ENCODE assay signal across 8 cellular contexts in the genomic region with DNA sequence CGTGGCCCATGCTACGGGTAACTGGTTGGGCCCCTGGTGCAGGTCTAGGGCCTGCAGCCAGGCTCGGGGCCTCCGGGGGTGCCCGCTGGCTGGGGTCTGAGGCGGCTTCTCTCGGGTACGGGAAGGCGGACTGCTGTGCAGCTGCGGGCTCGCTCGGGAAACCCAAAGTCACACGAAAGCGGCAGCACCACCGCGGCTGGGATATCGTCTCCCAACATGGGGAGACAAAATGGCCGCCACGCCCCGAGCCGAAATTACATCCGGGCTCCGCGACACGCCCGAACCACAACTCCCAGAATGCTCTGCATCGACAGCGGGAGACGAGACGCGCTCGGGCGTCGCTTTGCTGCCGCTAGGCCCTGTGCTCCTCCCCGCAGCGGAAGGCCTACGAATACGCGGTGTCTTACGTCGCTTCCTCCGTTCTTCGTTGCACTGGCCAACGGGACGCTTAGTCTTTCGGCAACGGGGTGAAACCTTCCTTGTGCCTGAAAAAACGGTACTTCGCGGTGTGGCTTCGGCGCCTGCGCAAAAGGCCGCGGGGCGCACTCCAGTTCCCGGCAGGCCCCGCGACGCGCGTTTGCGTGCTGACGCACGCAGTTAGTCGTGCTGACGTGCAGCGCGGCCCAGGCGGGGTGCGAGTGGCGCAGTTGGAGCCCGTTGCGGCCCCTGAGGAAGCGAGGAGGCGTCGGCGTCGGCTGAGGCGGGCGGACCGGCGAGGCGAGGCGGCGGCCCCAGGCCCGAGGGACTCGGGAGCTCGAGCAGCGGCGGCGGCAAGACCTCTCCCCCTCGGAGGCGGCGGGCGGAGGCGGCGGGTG. TPM values are rescaled to one million over a fixed set of nuclear protein-coding genes. Genes with fewer than 3 reads are reported as not detected.
A peak's percentile ranks its signal among the peaks of the same experiment; 100 is the strongest.
DNase-seq lines count a peak whose midpoint lies in the region; ATAC-seq and TF ChIP-seq lines count a peak whose summit lies in the region.

Gene SRRM2, plus strand, starts transcription at position 604 of the 815 bp plus-strand sequence. CDS start 3,727 bp downstream, outside the sequence.

- peak within 1 kb of the TSS; percentile 52 for H2AFZ ChIP-seq in SU-DHL-6 (ENCODE audit: low read depth, low read length, severe bottlenecking)

- H3K27me3 ChIP-seq in SU-DHL-6 (ENCODE audit: low read length) = no peaks in the 10 kb centered on the region
- no peaks in the 10 kb centered on the region for H3K27me3 ChIP-seq in thoracic aorta (replicated peaks; ENCODE audit: insufficient read depth)

- H3K9me3 ChIP-seq in SU-DHL-6 (ENCODE audit: insufficient read depth, low read length) (no peaks in the 10 kb centered on the region), thoracic aorta (no peaks in the 10 kb centered on the region)

- H3K36me3 ChIP-seq in SU-DHL-6 (ENCODE audit: low read length) (peaks cover 24% of the 10 kb centered on the region; the same call in 1 of the 2 replicates), thoracic aorta (peaks cover 5% of the 10 kb centered on the region)

- no peaks in the 10 kb centered on the region for H3K27me3 Mint-ChIP-seq in activated naive CD8-positive, alpha-beta T cell treated with anti-CD3 and anti-CD28 coated beads, Interleukin-2, amount 10 ng/mL, durations not matched to agents 7 days and 5 days
- H3K27me3 Mint-ChIP-seq in osteocyte (ENCODE audit: unreplicated experiment) = no peaks in the 10 kb centered on the region

- peak within 1 kb of the TSS; percentile 97 for H3K27ac Mint-ChIP-seq in activated naive CD8-positive, alpha-beta T cell treated with anti-CD3 and anti-CD28 coated beads, Interleukin-2, amount 10 ng/mL, durations not matched to agents 7 days and 5 days
- H3K27ac Mint-ChIP-seq in osteocyte (ENCODE audit: unreplicated experiment) = peak within 1 kb of the TSS; percentile 100

- intact Hi-C loops in head of caudate nucleus (cut with DNase I) = loop anchor here (1.0 kb wide), 1 partner anchor 25 kb away; the partner anchor contains the start of gene ELOB

- no peaks in the 10 kb centered on the region for H3K9me2 ChIP-seq in SU-DHL-6 (replicated peaks; ENCODE audit: insufficient read depth, low read length)

- H3K4me1 ChIP-seq in thoracic aorta (ENCODE audit: control insufficient read depth in 1 of 2, low read depth in 2 of 2) = peaks cover 33 to 43% of the 10 kb centered on the region in 2 donors

- peak within 1 kb of the TSS; percentile 92 for H3K9ac ChIP-seq in SU-DHL-6 (ENCODE audit: low read length)

- H4K20me1 ChIP-seq in SU-DHL-6 (ENCODE audit: low read depth, low read length) = peaks cover 35% of the 10 kb centered on the region

- POLR2A ChIA-PET in activated naive CD8-positive, alpha-beta T cell treated with anti-CD3 and anti-CD28 coated beads, Interleukin-2, amount 10 ng/mL, durations not matched to agents 7 days and 5 days (lab: Charles Lee) = interaction anchor here (1.2 to 3.8 kb wide), 4 partner anchors 12 to 228 kb away, joined by 4 to 52 read pairs (median 10); partner anchors contain the start of genes ELOB, FLYWCH2 and PKMYT1

- peak within 1 kb of the TSS; percentile 98 for H3K27ac ChIP-seq in SU-DHL-6 (ENCODE audit: low read depth, low read length)
- peak within 1 kb of the TSS; percentile 93 to 98 for H3K27ac ChIP-seq in thoracic aorta

- TF ChIP-seq CTCF in GM12875 (IDR thresholded peaks at IDR 0.05; ENCODE audit: borderline replicate concordance, insufficient read depth, low read depth, low read length) = no peak
- TF ChIP-seq CTCF in SU-DHL-6 (IDR thresholded peaks at IDR 0.05; ENCODE audit: insufficient read depth, low read length, poor library complexity, severe bottlenecking) = no peak
- TF ChIP-seq CTCF in osteocyte (IDR thresholded peaks at IDR 0.05) = no peak
- TF ChIP-seq CTCF in thoracic aorta (IDR thresholded peaks at IDR 0.05) = no peak

- H3K4me3 Mint-ChIP-seq in activated naive CD8-positive, alpha-beta T cell treated with anti-CD3 and anti-CD28 coated beads, Interleukin-2, amount 10 ng/mL, durations not matched to agents 7 days and 5 days = peak within 1 kb of the TSS; percentile 91
- peak within 1 kb of the TSS; percentile 87 for H3K4me3 Mint-ChIP-seq in osteocyte (ENCODE audit: unreplicated experiment)

- ATAC-seq in HG02763 (IDR thresholded peaks at IDR 0.05; ENCODE audit: unreplicated experiment) (peak; percentile 87), thoracic aorta (ENCODE audit: insufficient number of reproducible peaks, low FRiP score, low read depth) (peak; percentile 96)
- ATAC-seq in activated naive CD8-positive, alpha-beta T cell treated with anti-CD3 and anti-CD28 coated beads, Interleukin-2, amount 10 ng/mL, durations not matched to agents 7 days and 5 days (ENCODE audit: low read depth) = peak; percentile 89

- peak within 1 kb of the TSS; percentile 94 for H3K4me2 ChIP-seq in SU-DHL-6 (ENCODE audit: low read depth, low read length, poor library complexity, severe bottlenecking)

- no peaks in the 10 kb centered on the region for H3K9me3 Mint-ChIP-seq in activated naive CD8-positive, alpha-beta T cell treated with anti-CD3 and anti-CD28 coated beads, Interleukin-2, amount 10 ng/mL, durations not matched to agents 7 days and 5 days
- H3K9me3 Mint-ChIP-seq in osteocyte (ENCODE audit: unreplicated experiment) = no peaks in the 10 kb centered on the region

- no peaks in the 10 kb centered on the region for H3F3A ChIP-seq in SU-DHL-6 (ENCODE audit: insufficient read depth)

- peaks cover 31% of the 10 kb centered on the region for H3K36me3 Mint-ChIP-seq in activated naive CD8-positive, alpha-beta T cell treated with anti-CD3 and anti-CD28 coated beads, Interleukin-2, amount 10 ng/mL, durations not matched to agents 7 days and 5 days
- peaks cover 8% of the 10 kb centered on the region for H3K36me3 Mint-ChIP-seq in osteocyte (ENCODE audit: unreplicated experiment)

- DNase-seq in NCI-H1417 (lab: John Stamatoyannopoulos, UW) (peak; percentile 98 to 99 (median 99)), head of caudate nucleus (peak; percentile 87 to 98 (median 93)), osteocyte (ENCODE audit: extremely low spot score, unreplicated experiment) (peak; percentile 98), thoracic aorta (ENCODE audit: low spot score) (peak; percentile 77)
- DNase-seq in activated naive CD8-positive, alpha-beta T cell treated with anti-CD3 and anti-CD28 coated beads, Interleukin-2, amount 10 ng/mL, durations not matched to agents 7 days and 5 days = peak; percentile 96

- peaks cover 47% of the 10 kb centered on the region for H3K79me2 ChIP-seq in SU-DHL-6 (ENCODE audit: insufficient read depth, low read length)

- H3K4me1 Mint-ChIP-seq in activated naive CD8-positive, alpha-beta T cell treated with anti-CD3 and anti-CD28 coated beads, Interleukin-2, amount 10 ng/mL, durations not matched to agents 7 days and 5 days = peaks cover 56% of the 10 kb centered on the region
- H3K4me1 Mint-ChIP-seq in osteocyte (ENCODE audit: unreplicated experiment) = peaks cover 46% of the 10 kb centered on the region

- H3K4me3 ChIP-seq in GM12875 (ENCODE audit: low read depth, low read length) (peak within 1 kb of the TSS; percentile 71), SU-DHL-6 (ENCODE audit: insufficient read depth, low read length, poor library complexity, severe bottlenecking) (peak within 1 kb of the TSS; percentile 83), thoracic aorta (peak within 1 kb of the TSS; percentile 82)

RNA-seq across cellular contexts. Expression of gene SRRM2, which starts in this region (rescaled TPM):
- 100 to 1,000 TPM; 740 to 773 TPM for total RNA-seq in activated naive CD8-positive, alpha-beta T cell treated with anti-CD3 and anti-CD28 coated beads, Interleukin-2, amount 10 ng/mL, durations not matched to agents 7 days and 5 days
- 536 and 572 TPM in 2 replicates for total RNA-seq in osteocyte
- total RNA-seq in thoracic aorta = 100 to 1,000 TPM; 476 to 541 TPM

Comparison
In these comparisons a context has a peak if more than half of its experiments do, and no peak if none do; other contexts are left out.
1. Peak in every context shown above with its lines: DNase-seq, ATAC-seq, H3K4me3 ChIP-seq and H3K27ac ChIP-seq.